Comparison of ENCODE assay signal across 10 cellular contexts in the genomic region with DNA sequence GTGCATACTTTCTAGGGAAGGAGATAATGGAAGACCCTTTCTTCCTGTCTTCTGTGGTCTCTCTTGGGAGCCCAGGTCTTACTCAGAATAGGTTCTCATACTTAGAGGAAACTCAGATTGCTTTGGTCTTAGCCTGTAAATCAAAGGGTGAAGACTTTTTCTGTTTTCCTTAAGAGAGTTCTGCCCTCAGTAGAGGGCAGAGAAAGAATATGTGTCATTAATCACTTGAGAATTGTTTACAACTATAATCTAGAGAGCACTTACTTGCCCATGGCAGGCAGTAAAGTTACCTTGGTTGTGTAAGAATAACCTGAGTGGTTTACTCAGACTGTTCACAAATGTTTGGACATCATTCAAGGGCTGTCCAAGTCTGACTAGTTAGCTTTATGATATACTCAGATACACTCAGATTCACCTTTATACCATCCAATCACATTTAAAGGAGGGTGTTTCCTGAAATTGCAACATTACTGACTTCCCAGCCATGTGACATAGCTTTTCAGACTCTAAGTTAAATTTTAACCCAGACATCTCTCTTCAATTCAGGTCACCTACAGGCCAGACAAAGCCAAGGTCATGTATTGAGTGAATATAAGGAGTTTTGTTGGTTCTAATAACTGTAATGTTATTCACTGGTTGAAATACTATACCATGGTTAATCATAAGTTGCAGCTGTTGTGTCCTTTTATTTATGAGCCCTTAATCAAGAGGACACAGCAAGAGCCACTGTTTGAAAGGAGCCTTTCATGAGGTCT.
DNase-seq lines count a peak whose midpoint lies in the region; ATAC-seq, FAIRE-seq and TF ChIP-seq lines count a peak whose summit lies in the region.
"Had no signal": no experiment of that assay in that cellular context is flagged by ENCODE, and none has a peak within 500 bp of the region (broad histone marks: within the 10 kb centered on the region; RNA-seq: fewer than 3 reads in every experiment).

No MANE protein-coding gene starts in this region.

- H3K36me3 Mint-ChIP-seq in CD8-positive, alpha-beta T cell = no peaks in the 10 kb centered on the region

- TF ChIP-seq CTCF in bronchial epithelial cell (IDR thresholded peaks at IDR 0.05; ENCODE audit: insufficient read depth, low read length, severe bottlenecking) (no peak), mucosa of descending colon (IDR thresholded peaks at IDR 0.05) (no peak)
- TF ChIP-seq CTCF in CD8-positive, alpha-beta T cell (IDR thresholded peaks at IDR 0.05) = no peak

- no peaks in the 10 kb centered on the region for H3K9me3 ChIP-seq in mucosa of descending colon
- no peaks in the 10 kb centered on the region for H3K9me3 ChIP-seq in CD8-positive, alpha-beta T cell (ENCODE audit: low read length)
- H3K9me3 ChIP-seq: heart left ventricle had no signal

- no peaks in the 10 kb centered on the region for H3K27me3 ChIP-seq in bronchial epithelial cell (ENCODE audit: control insufficient read depth, insufficient read depth, low read length)
- H3K27me3 ChIP-seq in CD8-positive, alpha-beta T cell (ENCODE audit: insufficient read depth, low read length) = no peaks in the 10 kb centered on the region
- H3K27me3 ChIP-seq: heart left ventricle had no signal

- no peak overlapping the region for H3K27ac Mint-ChIP-seq in CD8-positive, alpha-beta T cell
- H3K27ac Mint-ChIP-seq: activated naive CD8-positive, alpha-beta T cell had no signal

- H3K9me3 Mint-ChIP-seq in CD8-positive, alpha-beta T cell = no peaks in the 10 kb centered on the region

- H3K4me3 ChIP-seq in bronchial epithelial cell (ENCODE audit: low read depth, low read length) = no peak overlapping the region
- H3K4me3 ChIP-seq in mucosa of descending colon = no peak overlapping the region
- no peak overlapping the region for H3K4me3 ChIP-seq in CD8-positive, alpha-beta T cell (ENCODE audit: low read depth, low read length)
- H3K4me3 ChIP-seq: heart left ventricle had no signal

- peaks cover 14% of the 10 kb centered on the region for H3K4me1 ChIP-seq in mucosa of descending colon (ENCODE audit: low read depth)
- H3K4me1 ChIP-seq in CD8-positive, alpha-beta T cell (ENCODE audit: insufficient read depth, low read length) = no peaks in the 10 kb centered on the region
- H3K4me1 ChIP-seq: heart left ventricle had no signal

- no peak for TF ChIP-seq POLR2A in GM12892 (IDR thresholded peaks at IDR 0.05; ENCODE audit: low read depth, low read length)

- H3K27me3 Mint-ChIP-seq in CD8-positive, alpha-beta T cell (ENCODE audit: low read depth) = no peaks in the 10 kb centered on the region
- H3K27me3 Mint-ChIP-seq: activated naive CD8-positive, alpha-beta T cell had no signal

- intact Hi-C loops in mucosa of descending colon (cut with DNase I, micrococcal nuclease) = no loop called here
- intact Hi-C loops in CD8-positive, alpha-beta T cell (cut with DNase I, micrococcal nuclease) = no loop called here

- H3K4me1 Mint-ChIP-seq in CD8-positive, alpha-beta T cell (ENCODE audit: low read depth) = no peaks in the 10 kb centered on the region

- peak; percentile 99 for ATAC-seq in mucosa of descending colon
- no peak for ATAC-seq in GM19395 (IDR thresholded peaks at IDR 0.05; ENCODE audit: unreplicated experiment)
- ATAC-seq in CD8-positive, alpha-beta T cell = no peak

- no peak for FAIRE-seq in bronchial epithelial cell (lab: Jason Lieb, UNC)
- no peak for FAIRE-seq in GM12892 (lab: Jason Lieb, UNC)

- DNase-seq in COLO829 (ENCODE audit: low spot score) = peak; percentile 37
- peak; percentile 92 for DNase-seq in M059J (ENCODE audit: low read depth)
- peak; percentile 95 for DNase-seq in bronchial epithelial cell (ENCODE audit: low read depth)
- DNase-seq in mucosa of descending colon = peak in 1 of 3 donors; percentile 55
- DNase-seq in NCI-H128 (lab: John Stamatoyannopoulos, UW; ENCODE audit: unreplicated experiment) = no peak
- no peak for DNase-seq in CD8-positive, alpha-beta T cell
- no peak for DNase-seq in GM12892 (ENCODE audit: insufficient read length)
- DNase-seq: heart left ventricle had no signal

- POLR2A ChIA-PET in CD8-positive, alpha-beta T cell (lab: Charles Lee) = no interaction called here

- H3K27ac ChIP-seq in CD8-positive, alpha-beta T cell (ENCODE audit: low read depth, low read length) = no peak overlapping the region

- H3K36me3 ChIP-seq in bronchial epithelial cell (ENCODE audit: control insufficient read depth, insufficient read depth, low read length) (no peaks in the 10 kb centered on the region), mucosa of descending colon (ENCODE audit: low read depth) (peaks cover 5% of the 10 kb centered on the region)
- no peaks in the 10 kb centered on the region for H3K36me3 ChIP-seq in CD8-positive, alpha-beta T cell (ENCODE audit: insufficient read depth, low read length)
- H3K36me3 ChIP-seq: heart left ventricle had no signal

- CTCF ChIA-PET in CD8-positive, alpha-beta T cell (lab: Charles Lee) = no interaction called here

- no peak overlapping the region for H3K4me3 Mint-ChIP-seq in CD8-positive, alpha-beta T cell
- H3K4me3 Mint-ChIP-seq: activated naive CD8-positive, alpha-beta T cell had no signal

Comparison
In these comparisons a context has a peak if more than half of its experiments do, and no peak if none do; other contexts are left out.
1. DNase-seq: peak in COLO829 (single experiment), M059J (single experiment) and bronchial epithelial cell (single experiment); none in NCI-H128 (single experiment), CD8-positive, alpha-beta T cell (0 of 7) and GM12892 (single experiment).